12 cellular contexts compared by ENCODE assay signal in the genomic region with DNA sequence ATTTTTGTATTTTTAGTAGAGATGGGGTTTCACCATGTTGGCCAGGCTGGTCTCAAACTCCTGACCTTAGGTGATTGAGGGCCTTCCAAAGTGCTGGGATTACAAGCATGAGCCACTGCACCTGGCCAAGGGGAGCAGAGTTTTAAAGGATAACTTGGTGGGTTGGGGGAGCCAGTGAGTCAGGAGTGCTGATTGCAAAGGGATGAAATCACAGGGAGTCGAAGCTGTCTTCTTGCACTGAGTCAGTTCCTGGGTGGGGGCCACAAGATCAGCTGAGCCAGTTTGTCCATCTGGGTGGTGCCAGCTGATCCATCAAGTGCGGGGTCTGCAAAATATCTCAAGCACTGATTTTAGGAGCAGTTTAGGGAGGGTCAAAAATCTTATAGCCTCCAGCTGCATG. TPM values are rescaled to one million over a fixed set of nuclear protein-coding genes. Genes with fewer than 3 reads are reported as not detected.
A peak's percentile ranks its signal among the peaks of the same experiment; 100 is the strongest.
DNase-seq lines count a peak whose midpoint lies in the region; ATAC-seq, FAIRE-seq and TF ChIP-seq lines count a peak whose summit lies in the region.
"Not testable (repeated sequence)": the region's sequence is repeated elsewhere in the genome, so short reads cannot be mapped to it uniquely, and the experiment has no call there.
"Had no signal": no experiment of that assay in that cellular context is flagged by ENCODE, and none has a peak within 500 bp of the region (broad histone marks: within the 10 kb centered on the region; RNA-seq: fewer than 3 reads in every experiment).

No MANE protein-coding gene starts in this region.

- H3K27ac Mint-ChIP-seq in GM23338: not testable (repeated sequence)

- not testable (repeated sequence) for H3K9me3 Mint-ChIP-seq in GM23338

- H3K4me3 Mint-ChIP-seq in GM23338: not testable (repeated sequence)

- H4K20me1 ChIP-seq in GM23338 (replicated peaks; ENCODE audit: insufficient read depth): not testable (repeated sequence)

- not testable (repeated sequence) for H2BK5ac ChIP-seq in mesenchymal stem cell (ENCODE audit: low read depth, low read length, poor library complexity, severe bottlenecking)

- WGBS in mesenchymal stem cell: 45% methylated on average over 2 of the region's 2 CpGs

- H4K91ac ChIP-seq in mesenchymal stem cell (ENCODE audit: low read length): not testable (repeated sequence)

- not testable (repeated sequence) for H3K23ac ChIP-seq in mesenchymal stem cell (ENCODE audit: low read length in 2 of 2)

- DNase-seq in GM23338 (ENCODE audit: low spot score): not testable (repeated sequence)
- DNase-seq in MG63: peak; percentile 26
- peak; percentile 30 for DNase-seq in adipocyte (ENCODE audit: low read depth)
- DNase-seq in bronchial epithelial cell (ENCODE audit: low read depth): peak; percentile 51
- peak; percentile 21 to 73 for DNase-seq in foreskin keratinocyte
- DNase-seq in mesenchymal stem cell: peak; percentile 9

- H3K4me1 Mint-ChIP-seq in GM23338: not testable (repeated sequence)

- not testable (repeated sequence) for H3K27me3 Mint-ChIP-seq in GM23338 (ENCODE audit: insufficient read depth, low read depth, poor library complexity)

- H3K27me3 ChIP-seq in GM23338 (ENCODE audit: insufficient read depth); MG63; adipocyte (replicated peaks; ENCODE audit: control insufficient read depth, insufficient read depth, low read length); bronchial epithelial cell (ENCODE audit: control insufficient read depth, insufficient read depth, low read length); foreskin keratinocyte: not testable (repeated sequence)
- peaks cover 5 to 18% of the 10 kb centered on the region in 2 experiments for H3K27me3 ChIP-seq in mesenchymal stem cell (ENCODE audit: control insufficient read depth in 1 of 2, insufficient read depth in 1 of 2, low read length in 2 of 2)
- H3K27me3 ChIP-seq in skeletal muscle satellite cell (ENCODE audit: control insufficient read depth, insufficient read depth, low read length): peaks cover 12% of the 10 kb centered on the region

- H3K4ac ChIP-seq in mesenchymal stem cell (ENCODE audit: low read depth in 1 of 2, low read length in 2 of 2): not testable (repeated sequence)

- H3K4me1 ChIP-seq in GM23338 (ENCODE audit: insufficient read depth); adipocyte (ENCODE audit: control insufficient read depth, insufficient read depth, low read length); foreskin keratinocyte; mesenchymal stem cell (ENCODE audit: control insufficient read depth, insufficient read depth, low read depth, low read length); skeletal muscle satellite cell (ENCODE audit: control insufficient read depth, insufficient read depth, low read length): not testable (repeated sequence)

- not testable (repeated sequence) for H2AK5ac ChIP-seq in mesenchymal stem cell (ENCODE audit: low read length, severe bottlenecking)

- not testable (repeated sequence) for H3F3A ChIP-seq in GM23338 (replicated peaks; ENCODE audit: low read depth)

- not testable (repeated sequence) for H3K9ac ChIP-seq in adipocyte (ENCODE audit: low read length)
- H3K9ac ChIP-seq in mesenchymal stem cell (ENCODE audit: low read length): peak overlapping the region; percentile 36
- peak overlapping the region; percentile 30 for H3K9ac ChIP-seq in skeletal muscle satellite cell (ENCODE audit: low read depth, low read length)

- peak in 1 of 2 experiments; percentile 22; a peak in 1 of 4 replicates for TF ChIP-seq CTCF in GM23338 (conservative IDR thresholded peaks at IDR 0.05; ENCODE audit: low read depth in 2 of 2)
- TF ChIP-seq CTCF in bronchial epithelial cell (IDR thresholded peaks at IDR 0.05; ENCODE audit: insufficient read depth, low read length, severe bottlenecking); foreskin keratinocyte (conservative IDR thresholded peaks at IDR 0.05): not testable (repeated sequence)

- H3K36me3 Mint-ChIP-seq in GM23338 (ENCODE audit: low read depth): not testable (repeated sequence)

- not testable (repeated sequence) for H3K18ac ChIP-seq in mesenchymal stem cell (ENCODE audit: low read depth in 1 of 2, low read length in 2 of 2)

- not testable (repeated sequence) for FAIRE-seq in bronchial epithelial cell (lab: Jason Lieb, UNC)

- not testable (repeated sequence) for H3K4me3 ChIP-seq in GM23338; MG63; adipocyte (ENCODE audit: low read length); bronchial epithelial cell (ENCODE audit: low read depth, low read length); mesenchymal stem cell (ENCODE audit: insufficient read depth in 1 of 2, low read depth in 1 of 2, low read length in 2 of 2); skeletal muscle satellite cell (ENCODE audit: low read length)

- not testable (repeated sequence) for H2AFZ ChIP-seq in GM23338; mesenchymal stem cell (ENCODE audit: low read depth, low read length)

- not testable (repeated sequence) for H2BK12ac ChIP-seq in mesenchymal stem cell (ENCODE audit: low read length in 2 of 2)

- H3K9me3 ChIP-seq in MG63; adipocyte (ENCODE audit: control insufficient read depth, low read length); mesenchymal stem cell (ENCODE audit: control insufficient read depth, low read length); skeletal muscle satellite cell (replicated peaks; ENCODE audit: low read length): not testable (repeated sequence)

- H3K27ac ChIP-seq in GM23338 (ENCODE audit: low read depth); foreskin keratinocyte; mesenchymal stem cell (ENCODE audit: low read length, poor library complexity, severe bottlenecking): not testable (repeated sequence)

- not testable (repeated sequence) for H3K9me2 ChIP-seq in GM23338 (ENCODE audit: insufficient read depth)

- not testable (repeated sequence) for H3K14ac ChIP-seq in mesenchymal stem cell (ENCODE audit: low read length in 2 of 2)

- H3K36me3 ChIP-seq in GM23338 (ENCODE audit: insufficient read depth); MG63; adipocyte (ENCODE audit: control insufficient read depth, insufficient read depth, low read length, severe bottlenecking); bronchial epithelial cell (ENCODE audit: control insufficient read depth, insufficient read depth, low read length); mesenchymal stem cell (ENCODE audit: control insufficient read depth in 1 of 2, insufficient read depth in 2 of 2, low read depth in 1 of 2, low read length in 2 of 2); skeletal muscle satellite cell (ENCODE audit: insufficient read depth, low read length): not testable (repeated sequence)

- not testable (repeated sequence) for H2BK120ac ChIP-seq in mesenchymal stem cell (ENCODE audit: low read depth, low read length)

- not testable (repeated sequence) for H3K79me2 ChIP-seq in GM23338 (replicated peaks; ENCODE audit: insufficient read depth)

- not testable (repeated sequence) for H3K79me1 ChIP-seq in mesenchymal stem cell (replicated peaks; ENCODE audit: low read length, poor library complexity, severe bottlenecking)

- H2BK15ac ChIP-seq in mesenchymal stem cell (ENCODE audit: low read depth, poor library complexity, severe bottlenecking): not testable (repeated sequence)

- ATAC-seq in GM23338: peak; percentile 58
- ATAC-seq in foreskin keratinocyte: not testable (repeated sequence)

- not testable (repeated sequence) for H3K4me2 ChIP-seq in GM23338; mesenchymal stem cell (ENCODE audit: low read length, poor library complexity, severe bottlenecking); skeletal muscle satellite cell (ENCODE audit: low read length)

- H4K8ac ChIP-seq in mesenchymal stem cell (ENCODE audit: low read length): not testable (repeated sequence)

RNA-seq across cellular contexts. Expression of gene MUC12, which starts 15.7 kb away (rescaled TPM):
- 3.8 and 4.6 TPM in 2 replicates for total RNA-seq in GM23338 (2014; rRNA removed; shearing (Covaris generic))
- 18.0 and 21.4 TPM in 2 replicates for polyA plus RNA-seq in GM23338 (2016; fragmentation: Nextera tagmentation; extraction: Ambion mirVana)
- not detected in 2 replicates for total RNA-seq in MG63 (2014; rRNA removed; shearing (Covaris generic); ENCODE audit: low replicate concordance)
- total RNA-seq in bronchial epithelial cell: under 0.01 TPM in 2 replicates
- 0.21 and 1.0 TPM in 2 replicates for total RNA-seq in foreskin keratinocyte
- polyA plus RNA-seq in foreskin keratinocyte: 0.66 and 1.1 TPM in 2 replicates
- 11.3 TPM for polyA plus RNA-seq in mesenchymal stem cell (2013, experiment 1 of 2)
- polyA plus RNA-seq in mesenchymal stem cell (2013, experiment 2 of 2): 14.2 TPM
- total RNA-seq in skeletal muscle satellite cell (2012; rRNA removed): under 0.01 and 0.66 TPM in 2 replicates
- total RNA-seq: CD8-positive, alpha-beta T cell; IMR-90; Right ventricle myocardium superior; SK-MEL-5 had no signal

RNA-seq across cellular contexts. Expression of gene MUC17, which starts 34.8 kb away (rescaled TPM):
- total RNA-seq in GM23338 (2014; rRNA removed; shearing (Covaris generic)): under 0.01 TPM in 1 of 2 replicates, not detected in the other
- polyA plus RNA-seq in GM23338 (2016; fragmentation: Nextera tagmentation; extraction: Ambion mirVana): not detected in 2 replicates
- total RNA-seq in MG63 (2014; rRNA removed; shearing (Covaris generic); ENCODE audit: low replicate concordance): not detected in 2 replicates
- not detected in 2 replicates for total RNA-seq in bronchial epithelial cell
- not detected in 2 replicates for total RNA-seq in foreskin keratinocyte
- not detected in 2 replicates for polyA plus RNA-seq in foreskin keratinocyte
- polyA plus RNA-seq in mesenchymal stem cell (2013, experiment 1 of 2): not detected
- not detected for polyA plus RNA-seq in mesenchymal stem cell (2013, experiment 2 of 2)
- under 0.01 TPM in 1 of 2 replicates, not detected in the other for total RNA-seq in skeletal muscle satellite cell (2012; rRNA removed)
- total RNA-seq: CD8-positive, alpha-beta T cell; IMR-90; Right ventricle myocardium superior; SK-MEL-5 had no signal
- polyA plus RNA-seq: AG04450 had no signal

RNA-seq across cellular contexts. Expression of gene MUC3A, which starts 35.7 kb away (rescaled TPM):
- total RNA-seq in GM23338 (2014; rRNA removed; shearing (Covaris generic)): 16.3 and 19.1 TPM in 2 replicates
- polyA plus RNA-seq in GM23338 (2016; fragmentation: Nextera tagmentation; extraction: Ambion mirVana) (44.4 and 45.7 TPM in 2 replicates), foreskin keratinocyte (0.37 and 0.77 TPM in 2 replicates)
- total RNA-seq in MG63 (2014; rRNA removed; shearing (Covaris generic); ENCODE audit: low replicate concordance): not detected in 2 replicates
- total RNA-seq in bronchial epithelial cell (under 0.01 TPM in 1 of 2 replicates, not detected in the other), foreskin keratinocyte (0.17 and 0.18 TPM in 2 replicates)
- polyA plus RNA-seq in mesenchymal stem cell (2013, experiment 1 of 2): 0.25 TPM
- polyA plus RNA-seq in mesenchymal stem cell (2013, experiment 2 of 2): 0.37 TPM
- total RNA-seq in skeletal muscle satellite cell (2012; rRNA removed): not detected in 2 replicates
- total RNA-seq: CD8-positive, alpha-beta T cell; IMR-90; SK-MEL-5 had no signal
- polyA plus RNA-seq: AG04450 had no signal

Comparison
In these comparisons a context has a peak if more than half of its experiments do, and no peak if none do; other contexts are left out.
1. RNA of gene MUC3A, which starts 35.7 kb away (total RNA-seq): 16.3 to 19.1 TPM in GM23338; 0.17 to 0.18 TPM in foreskin keratinocyte, not detected in MG63 and under 0.01 TPM in bronchial epithelial cell; every median in the first group is over 10 times any median in the second.